Comparison of ENCODE assay signal across 11 cellular contexts in the genomic region with DNA sequence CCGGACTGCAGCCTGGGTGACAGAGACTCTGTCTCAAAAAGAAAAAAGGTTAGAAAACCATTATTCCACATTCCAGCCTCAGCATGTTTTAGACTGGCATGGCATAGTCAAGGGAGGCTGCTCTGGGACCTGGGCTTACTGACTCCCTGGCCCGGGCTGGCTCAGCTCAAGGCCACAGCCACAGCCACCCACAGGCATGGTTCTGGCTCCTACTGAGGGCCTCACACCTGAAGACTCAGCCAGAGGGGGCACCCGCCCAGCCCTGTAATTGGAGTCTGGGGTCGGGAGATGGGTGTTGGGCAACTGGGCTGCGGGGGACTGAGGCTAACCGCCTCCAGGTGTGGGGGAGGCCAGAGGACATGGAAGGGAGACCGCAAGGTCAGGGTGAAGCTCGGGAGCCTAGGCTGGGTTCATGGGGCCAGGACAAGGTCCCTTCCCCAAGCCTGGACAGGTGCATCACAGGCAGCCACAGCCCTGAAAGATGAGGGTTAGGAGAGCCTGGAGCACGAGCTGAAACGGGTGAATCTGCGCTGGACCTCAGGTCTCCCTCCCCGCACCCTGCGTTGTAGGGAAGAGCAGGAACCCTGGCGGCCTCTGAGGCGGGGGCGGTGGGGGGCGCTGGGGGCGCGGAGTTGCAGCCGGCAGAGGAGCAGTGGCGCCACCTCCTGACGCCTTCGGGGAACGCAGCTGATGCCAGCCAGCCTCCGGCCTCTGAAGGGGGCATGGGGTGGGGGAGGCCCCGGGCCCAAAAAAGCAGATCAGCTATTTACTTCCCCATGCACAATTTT.
A peak's percentile ranks its signal among the peaks of the same experiment; 100 is the strongest.
DNase-seq lines count a peak whose midpoint lies in the region; ATAC-seq, FAIRE-seq and TF ChIP-seq lines count a peak whose summit lies in the region.
"Had no signal": no experiment of that assay in that cellular context is flagged by ENCODE, and none has a peak within 500 bp of the region (broad histone marks: within the 10 kb centered on the region; RNA-seq: fewer than 3 reads in every experiment).

No MANE protein-coding gene starts in this region.

- TF ChIP-seq POLR2A in HepG2 (IDR thresholded peaks at IDR 0.05; ENCODE audit: insufficient read depth in 1 of 2, low read depth in 2 of 2, low read length in 2 of 2), result no peak

- ATAC-seq in HepG2, result peak; percentile 66

- H3K36me3 ChIP-seq in BE2C (no peaks in the 10 kb centered on the region), WERI-Rb-1 (no peaks in the 10 kb centered on the region), HepG2 (replicated peaks in 1 of 2; ENCODE audit: control insufficient read depth in 1 of 2, insufficient read depth in 2 of 2, low read length in 2 of 2) (no peaks in the 10 kb centered on the region)

- TF ChIP-seq EP300 in HepG2 (IDR thresholded peaks at IDR 0.05; ENCODE audit: low read depth in 2 of 2, low read length in 2 of 2) (no peak), HepG2 (CRISPR knock-in tag; IDR thresholded peaks at IDR 0.05; ENCODE audit: borderline replicate concordance) (no peak)

- H3K27me3 ChIP-seq in BE2C, result peaks cover 6% of the 10 kb centered on the region; the same call in 1 of the 2 replicates
- H3K27me3 ChIP-seq in WERI-Rb-1 (ENCODE audit: insufficient read depth, low read depth, severe bottlenecking), result peaks cover 12% of the 10 kb centered on the region
- H3K27me3 ChIP-seq in HepG2 (ENCODE audit: control insufficient read depth in 1 of 2, insufficient read depth in 2 of 2, low read length in 2 of 2), result peaks cover 3 to 15% of the 10 kb centered on the region in 2 experiments; a peak in 4 of 5 replicates

- DNase-seq in BE2C (peak; percentile 16), WERI-Rb-1 (peak; percentile 47), HepG2 (ENCODE audit: low spot score) (no peak), NCI-H1694 (lab: John Stamatoyannopoulos, UW) (no peak), midbrain (lab: John Stamatoyannopoulos, UW) (no peak), SW480 (ENCODE audit: low spot score) (no peak), COLO668 (lab: John Stamatoyannopoulos, UW; ENCODE audit: unreplicated experiment) (no peak)
- DNase-seq: activated effector memory CD4-positive, alpha-beta T cell treated with Interleukin-2 at 50 U/mL for 16 hours; dermis blood vessel endothelial cell; NCI-H2081 treated with DMSO at 0.1 percent for 48 hours had no signal

- no peak for FAIRE-seq in HepG2 (lab: Jason Lieb, UNC)

- H3K4me2 ChIP-seq in HepG2 (ENCODE audit: low read depth, low read length), result no peak overlapping the region

- no peak overlapping the region for H2AFZ ChIP-seq in HepG2 (ENCODE audit: low read length)

- H3K9me3 ChIP-seq in BE2C, result no peaks in the 10 kb centered on the region
- H3K9me3 ChIP-seq in WERI-Rb-1 (ENCODE audit: severe bottlenecking), result no peaks in the 10 kb centered on the region
- no peaks in the 10 kb centered on the region for H3K9me3 ChIP-seq in HepG2 (ENCODE audit: low read length)

- POLR2A ChIA-PET in HepG2 (lab: Yijun Ruan, JAX), result no interaction called here

- 25% methylated on average over 21 of the region's 26 CpGs for WGBS in HepG2 (ENCODE audit: low lambda C conversion rate)

- H3K4me3 ChIP-seq in BE2C (ENCODE audit: low read depth, low read length), result no peak overlapping the region
- no peak overlapping the region for H3K4me3 ChIP-seq in WERI-Rb-1 (ENCODE audit: low read depth, low read length)
- H3K4me3 ChIP-seq in HepG2 (replicated peaks in 1 of 3; ENCODE audit: insufficient read depth in 1 of 3, low read depth in 2 of 3, low read length in 3 of 3), result no peak overlapping the region

- BruUV-seq in HepG2 (replicated peaks; lab: Mats Ljungman, UMichigan), result no TSS peak

- peak; percentile 37 for TF ChIP-seq CTCF in BE2C (IDR thresholded peaks at IDR 0.05; ENCODE audit: low read depth, low read length)
- peak; percentile 58 for TF ChIP-seq CTCF in GM12873 (IDR thresholded peaks at IDR 0.05; ENCODE audit: insufficient read depth, low read depth, low read length, missing control alignments)
- peak; percentile 69 for TF ChIP-seq CTCF in WERI-Rb-1 (IDR thresholded peaks at IDR 0.05; ENCODE audit: low read depth, low read length)
- peak; percentile 57 for TF ChIP-seq CTCF in HepG2 (CRISPR knock-in tag; IDR thresholded peaks at IDR 0.05)

- no peak overlapping the region for H3K27ac ChIP-seq in WERI-Rb-1
- no peak overlapping the region for H3K27ac ChIP-seq in HepG2 (ENCODE audit: extremely low read length, insufficient read depth, low read length)

- intact Hi-C loops in HepG2 (cut with micrococcal nuclease; ENCODE audit: unreplicated experiment), result no loop called here

- H3K4me1 ChIP-seq in BE2C (no peaks in the 10 kb centered on the region), HepG2 (ENCODE audit: insufficient read depth, low read length) (no peaks in the 10 kb centered on the region)

- no peaks in the 10 kb centered on the region for H4K20me1 ChIP-seq in HepG2 (ENCODE audit: insufficient read depth, low read length)

- CTCF ChIA-PET in HepG2 (lab: Yijun Ruan, JAX; ENCODE audit: low intra/inter-chr PET ratio, low total read pairs), result no interaction called here

- no peak for TF ChIP-seq RAD21 in HepG2 (CRISPR knock-in tag; IDR thresholded peaks at IDR 0.05)

- no peak overlapping the region for H3K9ac ChIP-seq in HepG2 (ENCODE audit: insufficient read depth, low read depth, low read length)

- H3K79me2 ChIP-seq in HepG2 (ENCODE audit: insufficient read depth, low read length), result no peaks in the 10 kb centered on the region

- in situ Hi-C loops in HepG2 (cut with HindIII; ENCODE audit: extremely low pct_ligation_motif_present, low pct_unique_long_range_greater_than_20kb), result no loop called here

TF ChIP-seq in HepG2, 621 proteins besides CTCF, POLR2A, EP300 and RAD21 (continues in another document):
- no peak for TF ChIP-seq AKAP8 (CRISPR knock-in tag; IDR thresholded peaks at IDR 0.05)
- no peak for TF ChIP-seq TAF1 (CRISPR knock-in tag; IDR thresholded peaks at IDR 0.05)
- TF ChIP-seq TEAD2 (CRISPR knock-in tag; IDR thresholded peaks at IDR 0.05), result no peak
- no peak for TF ChIP-seq KAT2B (IDR thresholded peaks at IDR 0.05; ENCODE audit: borderline replicate concordance, low read depth, low read length)
- TF ChIP-seq ZNF260 (CRISPR knock-in tag; IDR thresholded peaks at IDR 0.05; ENCODE audit: borderline replicate concordance, low read depth), result no peak
- TF ChIP-seq CC2D1A (CRISPR knock-in tag; IDR thresholded peaks at IDR 0.05), result no peak
- no peak for TF ChIP-seq ZNF335 (CRISPR knock-in tag; IDR thresholded peaks at IDR 0.05)
- TF ChIP-seq, protein P1, sequence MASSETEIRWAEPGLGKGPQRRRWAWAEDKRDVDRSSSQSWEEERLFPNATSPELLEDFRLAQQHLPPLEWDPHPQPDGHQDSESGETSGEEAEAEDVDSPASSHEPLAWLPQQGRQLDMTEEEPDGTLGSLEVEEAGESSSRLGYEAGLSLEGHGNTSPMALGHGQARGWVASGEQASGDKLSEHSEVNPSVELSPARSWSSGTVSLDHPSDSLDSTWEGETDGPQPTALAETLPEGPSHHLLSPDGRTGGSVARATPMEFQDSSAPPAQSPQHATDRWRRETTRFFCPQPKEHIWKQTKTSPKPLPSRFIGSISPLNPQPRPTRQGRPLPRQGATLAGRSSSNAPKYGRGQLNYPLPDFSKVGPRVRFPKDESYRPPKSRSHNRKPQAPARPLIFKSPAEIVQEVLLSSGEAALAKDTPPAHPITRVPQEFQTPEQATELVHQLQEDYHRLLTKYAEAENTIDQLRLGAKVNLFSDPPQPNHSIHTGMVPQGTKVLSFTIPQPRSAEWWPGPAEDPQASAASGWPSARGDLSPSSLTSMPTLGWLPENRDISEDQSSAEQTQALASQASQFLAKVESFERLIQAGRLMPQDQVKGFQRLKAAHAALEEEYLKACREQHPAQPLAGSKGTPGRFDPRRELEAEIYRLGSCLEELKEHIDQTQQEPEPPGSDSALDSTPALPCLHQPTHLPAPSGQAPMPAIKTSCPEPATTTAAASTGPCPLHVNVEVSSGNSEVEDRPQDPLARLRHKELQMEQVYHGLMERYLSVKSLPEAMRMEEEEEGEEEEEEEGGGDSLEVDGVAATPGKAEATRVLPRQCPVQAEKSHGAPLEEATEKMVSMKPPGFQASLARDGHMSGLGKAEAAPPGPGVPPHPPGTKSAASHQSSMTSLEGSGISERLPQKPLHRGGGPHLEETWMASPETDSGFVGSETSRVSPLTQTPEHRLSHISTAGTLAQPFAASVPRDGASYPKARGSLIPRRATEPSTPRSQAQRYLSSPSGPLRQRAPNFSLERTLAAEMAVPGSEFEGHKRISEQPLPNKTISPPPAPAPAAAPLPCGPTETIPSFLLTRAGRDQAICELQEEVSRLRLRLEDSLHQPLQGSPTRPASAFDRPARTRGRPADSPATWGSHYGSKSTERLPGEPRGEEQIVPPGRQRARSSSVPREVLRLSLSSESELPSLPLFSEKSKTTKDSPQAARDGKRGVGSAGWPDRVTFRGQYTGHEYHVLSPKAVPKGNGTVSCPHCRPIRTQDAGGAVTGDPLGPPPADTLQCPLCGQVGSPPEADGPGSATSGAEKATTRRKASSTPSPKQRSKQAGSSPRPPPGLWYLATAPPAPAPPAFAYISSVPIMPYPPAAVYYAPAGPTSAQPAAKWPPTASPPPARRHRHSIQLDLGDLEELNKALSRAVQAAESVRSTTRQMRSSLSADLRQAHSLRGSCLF (CRISPR knock-in tag; IDR thresholded peaks at IDR 0.05; ENCODE audit: borderline replicate concordance), result no peak
- no peak for TF ChIP-seq MZF1 (CRISPR knock-in tag; IDR thresholded peaks at IDR 0.05; ENCODE audit: borderline replicate concordance)
- TF ChIP-seq ZNF841 (CRISPR knock-in tag; IDR thresholded peaks at IDR 0.05; ENCODE audit: borderline replicate concordance), result no peak
- no peak for TF ChIP-seq GABPB1 (CRISPR knock-in tag; IDR thresholded peaks at IDR 0.05)
- TF ChIP-seq ZNF574 (CRISPR knock-in tag; IDR thresholded peaks at IDR 0.05), result no peak

Comparison
In these comparisons a context has a peak if more than half of its experiments do, and no peak if none do; other contexts are left out.
1. DNase-seq: peak in BE2C (single experiment) and WERI-Rb-1 (single experiment); none in HepG2 (single experiment), NCI-H1694 (single experiment), midbrain (single experiment), SW480 (single experiment) and COLO668 (single experiment).
2. Peak in every context shown above with its lines, with median percentiles within 50 percentile points of each other: CTCF ChIP-seq.